8 cellular contexts compared by ENCODE assay signal in the genomic region with DNA sequence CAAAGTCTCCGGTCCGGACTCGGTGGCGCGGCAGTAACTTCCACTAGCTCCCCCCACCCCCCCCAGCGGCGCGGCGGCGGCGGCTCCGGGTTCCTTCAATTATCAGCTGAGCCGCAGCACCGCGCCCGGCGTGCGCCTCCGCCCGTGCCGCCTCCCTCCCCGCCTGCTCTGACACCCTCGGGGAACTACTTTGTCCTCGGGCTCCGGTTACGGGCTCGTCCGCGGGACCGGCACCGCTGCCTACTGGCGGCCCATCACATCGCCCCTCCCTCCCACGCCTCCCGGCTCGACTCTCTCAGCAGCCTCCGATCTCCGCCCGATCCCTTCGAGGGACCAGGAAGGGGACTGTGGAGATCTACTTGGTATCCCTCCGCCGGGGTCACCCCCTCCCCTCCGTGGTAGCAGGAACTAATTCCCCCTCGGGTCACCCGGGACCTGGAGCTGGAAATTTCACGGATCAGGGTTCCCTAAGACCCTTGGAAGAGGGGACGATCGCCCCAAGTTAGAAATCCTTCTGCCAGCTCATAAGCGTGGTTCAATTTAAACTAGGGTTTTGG. TPM values are rescaled to one million over a fixed set of nuclear protein-coding genes. Genes with fewer than 3 reads are reported as not detected.
DNase-seq lines count a peak whose midpoint lies in the region; ATAC-seq and TF ChIP-seq lines count a peak whose summit lies in the region.

A gene (minus strand): TSS at position 118 of the 557 bp plus-strand sequence. CDS start 41,930 bp downstream, outside the sequence.

- H3K4me3 ChIP-seq in coronary artery = peak within 1 kb of the TSS; percentile 93

- intact Hi-C loops in left colon (cut with DNase I, micrococcal nuclease) = no loop called here

- peak; percentile 66 for TF ChIP-seq POLR2A in GM19193 (IDR thresholded peaks at IDR 0.05; ENCODE audit: extremely low read depth, insufficient read depth, insufficient read length)

- peak; percentile 93 for DNase-seq in Ammon's horn (ENCODE audit: low spot score)
- peak; percentile 75 for DNase-seq in NCI-H524 treated with DMSO at 0.1 percent for 48 hours (lab: John Stamatoyannopoulos, UW)
- peak; percentile 90 for DNase-seq in activated CD4-positive, alpha-beta T cell treated with anti-CD3 and anti-CD28 coated beads for 48 hours
- peak; percentile 97 for DNase-seq in coronary artery (ENCODE audit: low spot score)
- DNase-seq in left colon = peak; percentile 93 to 95
- DNase-seq in stimulated activated CD4-positive, alpha-beta T cell treated with anti-CD3 and anti-CD28 coated beads, Interleukin-1b, Interleukin-23, amount 100 ng/mL, for 48 hours = peak; percentile 92

- ATAC-seq in HG03439 (IDR thresholded peaks at IDR 0.05; ENCODE audit: unreplicated experiment) (peak; percentile 70), left colon (peak; percentile 81)

- H3K27ac ChIP-seq in coronary artery = peak within 1 kb of the TSS; percentile 96 to 98

- no peak for TF ChIP-seq CTCF in coronary artery (IDR thresholded peaks at IDR 0.05)

RNA-seq across cellular contexts. Expression of the gene that starts here (rescaled TPM):
- total RNA-seq in left colon = 100 to 1,000 TPM; 183 to 188 TPM

Comparison
In these comparisons a context has a peak if more than half of its experiments do, and no peak if none do; other contexts are left out.
1. Peak in every context shown above with its lines: DNase-seq, ATAC-seq, H3K4me3 ChIP-seq and H3K27ac ChIP-seq.